21 cellular contexts compared by ENCODE assay signal in the genomic region with DNA sequence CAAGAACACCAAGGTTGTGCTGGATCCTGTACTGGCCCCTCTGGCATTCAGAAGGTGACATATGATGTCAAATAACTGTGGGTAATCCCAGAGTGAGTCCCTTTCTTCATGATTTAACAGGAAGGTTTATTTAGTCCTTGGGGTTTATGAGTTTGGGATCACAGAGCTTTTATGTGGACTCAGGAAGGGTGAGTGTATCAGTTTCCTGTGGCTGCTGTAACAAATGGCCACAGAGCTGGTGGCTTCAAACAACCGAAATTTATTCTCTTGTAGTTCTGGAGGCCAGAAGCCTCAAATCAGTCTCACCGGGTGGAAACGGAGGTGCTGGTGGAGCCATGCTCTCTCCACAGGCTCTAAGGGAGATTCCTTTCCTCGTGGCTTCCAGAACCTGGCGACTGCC.
"Had no signal": no experiment of that assay in that cellular context is flagged by ENCODE, and none has a peak within 500 bp of the region (broad histone marks: within the 10 kb centered on the region; RNA-seq: fewer than 3 reads in every experiment).

No MANE protein-coding gene starts in this region.

- H3K4me3 ChIP-seq: K562, MG63 had no signal

- H3K4me2 ChIP-seq: KMS-11, SK-N-SH had no signal

- H3K36me3 Mint-ChIP-seq: IgD-negative memory B cell had no signal

- H3K9me2 ChIP-seq: SK-N-SH had no signal

- H3K36me3 ChIP-seq: MG63 had no signal

- H3K27me3 Mint-ChIP-seq: IgD-negative memory B cell had no signal

- ATAC-seq: K562, Panc1, PC-3 had no signal

- H3K27me3 ChIP-seq: MG63 had no signal

- DNase-seq: MG63, NCI-H1092, NCI-H1436, NCI-H187, NCI-H2029, NCI-H2081 treated with DMSO at 0.1 percent for 48 hours, NCI-H2171, NCI-H226, NCI-H446, NCI-H510A, NCI-H524 treated with DMSO at 0.1 percent for 48 hours, NCI-H774, SHP77, SK-N-SH, SW 1271 had no signal

- H3K9me3 Mint-ChIP-seq: IgD-negative memory B cell had no signal

- FAIRE-seq: K562 had no signal

- H3K9me3 ChIP-seq: MG63, SK-N-SH had no signal

- H3K9ac ChIP-seq: KMS-11, SK-N-SH had no signal

- H3K27ac ChIP-seq: KMS-11, RWPE1 had no signal
